In genomic region chr1:26335774-26336476, GRCh38 we compare ENCODE assay signal across 8 cellular contexts. TPM values are rescaled to one million over a fixed set of nuclear protein-coding genes. Genes with fewer than 3 reads are reported as not detected.
DNase-seq lines count a peak whose midpoint lies in the region; ATAC-seq and TF ChIP-seq lines count a peak whose summit lies in the region.

No MANE protein-coding gene starts in this region.

- DNase-seq in NCI-H510A treated with DMSO at 0.1 percent for 48 hours (lab: John Stamatoyannopoulos, UW) = peak; percentile 73
- DNase-seq in epithelial cell of esophagus (ENCODE audit: low read depth) = no peak
- DNase-seq in osteoblast (ENCODE audit: insufficient read length, low spot score, missing footprints) = peak; percentile 73
- DNase-seq in HK-2 (ENCODE audit: unreplicated experiment) = no peak

- TF ChIP-seq CTCF in epithelial cell of esophagus (IDR thresholded peaks at IDR 0.05; ENCODE audit: insufficient read depth, low read depth, low read length, missing control alignments) = no peak
- no peak for TF ChIP-seq CTCF in osteoblast (IDR thresholded peaks at IDR 0.05; ENCODE audit: extremely low read depth, low read depth, low read length)

- no peaks in the 10 kb centered on the region for H3K36me3 ChIP-seq in osteoblast (ENCODE audit: insufficient read depth, low read length)

- H3K27me3 ChIP-seq in osteoblast (ENCODE audit: insufficient read depth, low read length) = peaks cover 19% of the 10 kb centered on the region

- peaks cover 14% of the 10 kb centered on the region for H3K4me1 ChIP-seq in osteoblast (ENCODE audit: insufficient read depth, low read length)

- H3K9me3 ChIP-seq in osteoblast (ENCODE audit: low read depth, low read length) = no peaks in the 10 kb centered on the region

- ATAC-seq in GM19351 (IDR thresholded peaks at IDR 0.05; ENCODE audit: unreplicated experiment) (peak; percentile 7), GM21515 (IDR thresholded peaks at IDR 0.05; ENCODE audit: unreplicated experiment) (no peak), GM18861 (IDR thresholded peaks at IDR 0.05; ENCODE audit: unreplicated experiment) (no peak), HG03460 (IDR thresholded peaks at IDR 0.05; ENCODE audit: unreplicated experiment) (no peak)

- no peaks in the 10 kb centered on the region for H4K20me1 ChIP-seq in osteoblast (ENCODE audit: insufficient read depth, low read length)

- H3K4me3 ChIP-seq in epithelial cell of esophagus (ENCODE audit: low read length) (peak overlapping the region; percentile 73), osteoblast (ENCODE audit: insufficient read depth, low read length) (peak overlapping the region; percentile 69)

- H3K79me2 ChIP-seq in osteoblast (ENCODE audit: insufficient read depth, low read length) = no peaks in the 10 kb centered on the region

- no peak overlapping the region for H3K27ac ChIP-seq in osteoblast (ENCODE audit: low read depth, low read length)

- H3K4me2 ChIP-seq in osteoblast (ENCODE audit: insufficient read depth, low read length) = peak overlapping the region; percentile 88

- H2AFZ ChIP-seq in osteoblast (ENCODE audit: low read length) = peak overlapping the region; percentile 85

RNA-seq across cellular contexts. Expression of gene CRYBG2, which starts 18.0 kb away (rescaled TPM):
- total RNA-seq in osteoblast = not detected in 2 replicates

RNA-seq across cellular contexts. Expression of gene CD52, which starts 18.2 kb away (rescaled TPM):
- not detected in 2 replicates for total RNA-seq in osteoblast

RNA-seq across cellular contexts. Expression of gene UBXN11, which starts 29.5 kb away (rescaled TPM):
- total RNA-seq in osteoblast = 5.8 and 6.2 TPM in 2 replicates

RNA-seq across cellular contexts. Expression of gene ZNF683, which starts 36.6 kb away (rescaled TPM):
- not detected in 2 replicates for total RNA-seq in osteoblast

RNA-seq across cellular contexts. Expression of gene SH3BGRL3, which starts 56.0 kb away (rescaled TPM):
- total RNA-seq in osteoblast = 29.2 and 30.8 TPM in 2 replicates

Comparison
In these comparisons a context has a peak if more than half of its experiments do, and no peak if none do; other contexts are left out.
1. DNase-seq: peak in NCI-H510A treated with DMSO at 0.1 percent for 48 hours (single experiment) and osteoblast (single experiment); none in epithelial cell of esophagus (single experiment) and HK-2 (single experiment).